Comparison of ENCODE assay signal across 1 cellular context in genomic region chr2:26330114-26330581, GRCh38.
A peak's percentile ranks its signal among the peaks of the same experiment; 100 is the strongest.
TF ChIP-seq lines count a peak whose summit lies in the region.

No MANE protein-coding gene starts in this region.

TF ChIP-seq in K562, 482 proteins besides CTCF, POLR2A, EP300 and RAD21 (continued from another document):
- TF ChIP-seq FOXO4 (CRISPR knock-in tag; IDR thresholded peaks at IDR 0.05) (no peak), MTA3 (IDR thresholded peaks at IDR 0.05; ENCODE audit: borderline replicate concordance) (no peak), SMARCA4 (IDR thresholded peaks at IDR 0.05) (no peak), TRIM28 (IDR thresholded peaks at IDR 0.05) (no peak), ZNF324 (CRISPR knock-in tag; IDR thresholded peaks at IDR 0.05) (no peak), DDX20 (tag; IDR thresholded peaks at IDR 0.05; ENCODE audit: low read depth) (no peak), THRB (CRISPR knock-in tag; conservative IDR thresholded peaks at IDR 0.05) (no peak), SNAPC5 (CRISPR knock-in tag; IDR thresholded peaks at IDR 0.05) (no peak), JUND (IDR thresholded peaks at IDR 0.05; ENCODE audit: borderline replicate concordance, low read depth, low read length) (peak; percentile 53; the same call in 1 of the 2 replicates), JUND (tag; IDR thresholded peaks at IDR 0.05; ENCODE audit: borderline replicate concordance, low read depth, low read length) (no peak; the same call in 2 of the 3 replicates), PML (IDR thresholded peaks at IDR 0.05; ENCODE audit: low read length) (no peak), ZNF140 (CRISPR knock-in tag; IDR thresholded peaks at IDR 0.05) (no peak)
